In the genomic region with DNA sequence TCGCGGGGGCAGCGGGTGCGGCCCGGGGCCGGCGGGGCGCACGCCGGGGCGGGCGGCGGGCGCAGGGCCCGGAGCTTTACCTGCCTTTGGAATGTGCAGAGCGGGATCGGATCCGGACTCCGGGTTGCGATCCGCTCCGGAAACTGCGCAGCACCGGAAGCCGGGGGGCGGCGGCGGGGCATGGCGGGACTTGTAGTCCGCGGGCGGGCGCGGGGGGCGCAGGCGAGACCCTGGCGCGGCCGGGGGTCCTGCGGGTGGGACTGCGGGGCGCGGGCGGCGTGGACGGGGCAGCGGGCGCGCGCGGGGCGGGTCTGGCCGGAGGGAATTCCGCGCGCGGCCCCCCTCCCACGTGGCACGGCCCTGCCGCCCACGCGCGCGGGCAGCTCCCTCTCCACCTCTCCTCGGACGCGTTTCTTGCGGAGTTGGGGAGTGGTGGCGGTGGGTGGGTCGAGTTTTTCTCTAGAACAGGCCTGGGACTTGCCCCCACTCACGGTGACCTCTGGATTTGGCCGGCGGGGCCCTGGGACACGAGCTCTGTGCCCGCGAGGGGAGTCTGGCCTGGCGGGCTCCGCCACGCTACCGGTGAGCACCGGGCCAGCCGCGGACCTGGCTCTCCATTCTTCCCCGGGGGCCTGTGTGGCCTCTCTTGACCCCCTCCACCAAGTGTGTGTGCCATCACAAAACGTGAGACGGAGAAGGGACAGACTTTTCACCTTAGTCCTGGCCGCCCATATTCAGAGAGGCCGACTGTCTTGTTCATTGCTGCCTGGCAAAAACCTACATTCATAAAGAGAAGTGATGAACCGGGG, we compare ENCODE assay signal across 8 cellular contexts. TPM values are rescaled to one million over a fixed set of nuclear protein-coding genes. Genes with fewer than 3 reads are reported as not detected.
DNase-seq lines count a peak whose midpoint lies in the region; ATAC-seq and TF ChIP-seq lines count a peak whose summit lies in the region.

Gene PRDM15 (minus strand): TSS at position 155 of the 809 bp plus-strand sequence. CDS start 18,981 bp downstream, outside the sequence.

- H2AK5ac ChIP-seq in neuronal stem cell (ENCODE audit: low read depth, low read length), result peak within 1 kb of the TSS; percentile 54

- H3K79me1 ChIP-seq in neuronal stem cell (ENCODE audit: low read depth, low read length), result peaks cover 5% of the 10 kb centered on the region

- no CpG with 5 or more reads among the region's 89 CpGs for WGBS in neuronal stem cell (ENCODE audit: extremely low coverage in 2 of 2, insufficient read length in 2 of 2, insufficient replicate concordance in 1 of 2), 2 donors

- no peak for TF ChIP-seq EP300 in Ishikawa (IDR thresholded peaks at IDR 0.05; ENCODE audit: borderline replicate concordance)

- peak within 1 kb of the TSS; percentile 12 for H2BK15ac ChIP-seq in neuronal stem cell (ENCODE audit: low read length)

- no peak within 1 kb of the TSS for H2BK120ac ChIP-seq in neuronal stem cell (ENCODE audit: low read depth, low read length)

- peak within 1 kb of the TSS; percentile 94 for H3K18ac ChIP-seq in neuronal stem cell (ENCODE audit: low read length)

- H3K23ac ChIP-seq in neuronal stem cell (ENCODE audit: low read depth, low read length, poor library complexity), result peak within 1 kb of the TSS; percentile 27

- peak within 1 kb of the TSS; percentile 79 for H3K4me2 ChIP-seq in neuronal stem cell (ENCODE audit: insufficient read depth, low read length, poor library complexity, severe bottlenecking)

- H4K8ac ChIP-seq in neuronal stem cell (ENCODE audit: low read depth, low read length), result no peak within 1 kb of the TSS

- TF ChIP-seq CTCF in foreskin fibroblast (IDR thresholded peaks at IDR 0.05; ENCODE audit: low read depth, low read length), result no peak

- peaks cover 8% of the 10 kb centered on the region for H3K36me3 ChIP-seq in SJSA1
- peaks cover 0 to 2% of the 10 kb centered on the region in 2 donors for H3K36me3 ChIP-seq in neuronal stem cell (replicated peaks in 1 of 2; ENCODE audit: control insufficient read depth in 2 of 2, insufficient read depth in 2 of 2, low read length in 2 of 2)
- peaks cover 0 to under 1% (median 0%) of the 10 kb centered on the region in 5 donors for H3K36me3 ChIP-seq in subcutaneous abdominal adipose tissue (ENCODE audit: control insufficient read depth in 5 of 5, insufficient read depth in 5 of 5, low read length in 5 of 5)

- H3K27ac ChIP-seq in SJSA1, result peak within 1 kb of the TSS; percentile 83
- no peak within 1 kb of the TSS for H3K27ac ChIP-seq in neuronal stem cell (replicated peaks; ENCODE audit: low read length)
- peak within 1 kb of the TSS; percentile 79 for H3K27ac ChIP-seq in subcutaneous abdominal adipose tissue (ENCODE audit: low read depth, low read length)

- H3K4me1 ChIP-seq in SJSA1 (replicated peaks) (peaks cover 12% of the 10 kb centered on the region), neuronal stem cell (ENCODE audit: control insufficient read depth in 2 of 2, insufficient read depth in 1 of 2, low read depth in 1 of 2, low read length in 2 of 2) (peaks cover 3 to 5% of the 10 kb centered on the region in 2 donors), subcutaneous abdominal adipose tissue (ENCODE audit: control insufficient read depth in 5 of 5, insufficient read depth in 5 of 5, low read length in 5 of 5) (peaks cover 0 to 27% (median 21%) of the 10 kb centered on the region in 5 donors)

- no peaks in the 10 kb centered on the region for H3K27me3 ChIP-seq in SJSA1 (replicated peaks)
- H3K27me3 ChIP-seq in neuronal stem cell (ENCODE audit: control insufficient read depth in 3 of 3, insufficient read depth in 3 of 3, low read depth in 1 of 3, low read length in 3 of 3), result no peaks in the 10 kb centered on the region
- no peaks in the 10 kb centered on the region for H3K27me3 ChIP-seq in subcutaneous abdominal adipose tissue (ENCODE audit: control insufficient read depth in 5 of 5, insufficient read depth in 4 of 5, low read length in 5 of 5)

- H4K91ac ChIP-seq in neuronal stem cell (ENCODE audit: low read depth, low read length, poor library complexity), result peak within 1 kb of the TSS; percentile 41

- H3K9ac ChIP-seq in neuronal stem cell (ENCODE audit: low read depth, low read length, poor library complexity) (peak within 1 kb of the TSS; percentile 91), subcutaneous abdominal adipose tissue (ENCODE audit: low read length in 5 of 5) (peak within 1 kb of the TSS; percentile 22 to 90 (median 89))

- peak; percentile 55 for ATAC-seq in GM21529 (IDR thresholded peaks at IDR 0.05; ENCODE audit: unreplicated experiment)

- peak; percentile 28 for DNase-seq in DMS53 treated with DMSO at 0.1 percent for 48 hours (lab: John Stamatoyannopoulos, UW; ENCODE audit: unreplicated experiment)
- peak; percentile 77 to 80 for DNase-seq in SJSA1 (ENCODE audit: low read depth in 1 of 2, low spot score in 2 of 2)
- DNase-seq in activated gamma-delta T cell treated with Interleukin-2 at 50 U/mL for 16 hours, result peak; percentile 79
- peak; percentile 79 to 92 for DNase-seq in foreskin fibroblast
- DNase-seq in neuronal stem cell (ENCODE audit: low spot score), result peak; percentile 72

- H3K14ac ChIP-seq in neuronal stem cell (ENCODE audit: low read length), result peak within 1 kb of the TSS; percentile 73

- TF ChIP-seq RAD21 in Ishikawa (IDR thresholded peaks at IDR 0.05; ENCODE audit: low read depth), result no peak

- peak within 1 kb of the TSS; percentile 58 for H2BK5ac ChIP-seq in neuronal stem cell (ENCODE audit: low read length)

- H3K9me3 ChIP-seq in SJSA1 (replicated peaks) (no peaks in the 10 kb centered on the region), neuronal stem cell (replicated peaks in 1 of 2; ENCODE audit: control insufficient read depth in 2 of 2, insufficient read depth in 1 of 2, low read depth in 1 of 2, low read length in 2 of 2) (no peaks in the 10 kb centered on the region), subcutaneous abdominal adipose tissue (ENCODE audit: control insufficient read depth in 5 of 5, low read length in 5 of 5) (no peaks in the 10 kb centered on the region)

- H2BK12ac ChIP-seq in neuronal stem cell (ENCODE audit: low read length), result no peak within 1 kb of the TSS

- H2AFZ ChIP-seq in neuronal stem cell (ENCODE audit: low read length), result peak within 1 kb of the TSS; percentile 99

- H3K4me3 ChIP-seq in SJSA1 (peak within 1 kb of the TSS; percentile 73), foreskin fibroblast (ENCODE audit: low read depth in 1 of 2, low read length in 2 of 2) (peak within 1 kb of the TSS; percentile 80 to 88), neuronal stem cell (ENCODE audit: low read length in 2 of 2) (peak within 1 kb of the TSS; percentile 88 to 95), subcutaneous abdominal adipose tissue (ENCODE audit: low read depth in 1 of 5, low read length in 5 of 5) (peak within 1 kb of the TSS; percentile 69 to 82 (median 78))

- peak within 1 kb of the TSS; percentile 45 for H3K4ac ChIP-seq in neuronal stem cell (ENCODE audit: low read length)

TF ChIP-seq in Ishikawa, 13 proteins besides CTCF, POLR2A, EP300 and RAD21 (continues in another document):
- no peak for TF ChIP-seq NFIC (IDR thresholded peaks at IDR 0.05)
- TF ChIP-seq CEBPB (IDR thresholded peaks at IDR 0.05), result no peak
- no peak for TF ChIP-seq FOXM1 (IDR thresholded peaks at IDR 0.05; ENCODE audit: borderline replicate concordance, low read depth)
- peak; percentile 61 for TF ChIP-seq TAF1 (IDR thresholded peaks at IDR 0.05; ENCODE audit: low read depth)
- TF ChIP-seq ZBTB7A (IDR thresholded peaks at IDR 0.05; ENCODE audit: low read depth), result peak; percentile 78; the same call in 1 of the 2 replicates
- TF ChIP-seq, protein P1, sequence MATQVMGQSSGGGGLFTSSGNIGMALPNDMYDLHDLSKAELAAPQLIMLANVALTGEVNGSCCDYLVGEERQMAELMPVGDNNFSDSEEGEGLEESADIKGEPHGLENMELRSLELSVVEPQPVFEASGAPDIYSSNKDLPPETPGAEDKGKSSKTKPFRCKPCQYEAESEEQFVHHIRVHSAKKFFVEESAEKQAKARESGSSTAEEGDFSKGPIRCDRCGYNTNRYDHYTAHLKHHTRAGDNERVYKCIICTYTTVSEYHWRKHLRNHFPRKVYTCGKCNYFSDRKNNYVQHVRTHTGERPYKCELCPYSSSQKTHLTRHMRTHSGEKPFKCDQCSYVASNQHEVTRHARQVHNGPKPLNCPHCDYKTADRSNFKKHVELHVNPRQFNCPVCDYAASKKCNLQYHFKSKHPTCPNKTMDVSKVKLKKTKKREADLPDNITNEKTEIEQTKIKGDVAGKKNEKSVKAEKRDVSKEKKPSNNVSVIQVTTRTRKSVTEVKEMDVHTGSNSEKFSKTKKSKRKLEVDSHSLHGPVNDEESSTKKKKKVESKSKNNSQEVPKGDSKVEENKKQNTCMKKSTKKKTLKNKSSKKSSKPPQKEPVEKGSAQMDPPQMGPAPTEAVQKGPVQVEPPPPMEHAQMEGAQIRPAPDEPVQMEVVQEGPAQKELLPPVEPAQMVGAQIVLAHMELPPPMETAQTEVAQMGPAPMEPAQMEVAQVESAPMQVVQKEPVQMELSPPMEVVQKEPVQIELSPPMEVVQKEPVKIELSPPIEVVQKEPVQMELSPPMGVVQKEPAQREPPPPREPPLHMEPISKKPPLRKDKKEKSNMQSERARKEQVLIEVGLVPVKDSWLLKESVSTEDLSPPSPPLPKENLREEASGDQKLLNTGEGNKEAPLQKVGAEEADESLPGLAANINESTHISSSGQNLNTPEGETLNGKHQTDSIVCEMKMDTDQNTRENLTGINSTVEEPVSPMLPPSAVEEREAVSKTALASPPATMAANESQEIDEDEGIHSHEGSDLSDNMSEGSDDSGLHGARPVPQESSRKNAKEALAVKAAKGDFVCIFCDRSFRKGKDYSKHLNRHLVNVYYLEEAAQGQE (IDR thresholded peaks at IDR 0.05; ENCODE audit: low read depth), result no peak
- peak; percentile 95 for TF ChIP-seq EGR1 (IDR thresholded peaks at IDR 0.05)
- TF ChIP-seq TEAD4 (IDR thresholded peaks at IDR 0.05), result no peak
- no peak; the same call in 1 of the 2 replicates for TF ChIP-seq YY1 (IDR thresholded peaks at IDR 0.05; ENCODE audit: low read depth)
- TF ChIP-seq TCF12 (IDR thresholded peaks at IDR 0.05; ENCODE audit: low read depth), result 0 out of 2 replicates have a peak, but pooled peaks have one; percentile 50
- TF ChIP-seq, protein P2, sequence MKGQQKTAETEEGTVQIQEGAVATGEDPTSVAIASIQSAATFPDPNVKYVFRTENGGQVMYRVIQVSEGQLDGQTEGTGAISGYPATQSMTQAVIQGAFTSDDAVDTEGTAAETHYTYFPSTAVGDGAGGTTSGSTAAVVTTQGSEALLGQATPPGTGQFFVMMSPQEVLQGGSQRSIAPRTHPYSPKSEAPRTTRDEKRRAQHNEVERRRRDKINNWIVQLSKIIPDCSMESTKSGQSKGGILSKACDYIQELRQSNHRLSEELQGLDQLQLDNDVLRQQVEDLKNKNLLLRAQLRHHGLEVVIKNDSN (IDR thresholded peaks at IDR 0.05), result peak; percentile 11; the same call in 1 of the 2 replicates
- no peak for TF ChIP-seq CREB1 (IDR thresholded peaks at IDR 0.05; ENCODE audit: low read depth)

RNA-seq across cellular contexts. Expression of gene PRDM15, which starts in this region (rescaled TPM):
- total RNA-seq in SJSA1 (2014; rRNA removed; shearing (Covaris generic)), result 2.2 and 5.1 TPM in 2 replicates
- polyA plus RNA-seq in neuronal stem cell (2013, experiment 1 of 2), result 4.5 TPM
- polyA plus RNA-seq in neuronal stem cell (2013, experiment 2 of 2), result 4.3 TPM

Comparison
In these comparisons a context has a peak if more than half of its experiments do, and no peak if none do; other contexts are left out.
1. DNase-seq: peak in every context shown above with its lines; median percentile 86 in foreskin fibroblast; 79 in activated gamma-delta T cell treated with Interleukin-2 at 50 U/mL for 16 hours; 78 in SJSA1; 72 in neuronal stem cell; 28 in DMS53 treated with DMSO at 0.1 percent for 48 hours.